ENCODE assay signal across 23 cellular contexts in genomic region chrX:124981420-124981819, GRCh38. TPM values are rescaled to one million over a fixed set of nuclear protein-coding genes. Genes with fewer than 3 reads are reported as not detected.
"Had no signal": no experiment of that assay in that cellular context is flagged by ENCODE, and none has a peak within 500 bp of the region (broad histone marks: within the 10 kb centered on the region; RNA-seq: fewer than 3 reads in every experiment).

No MANE protein-coding gene starts in this region.

- FAIRE-seq: endometrium, frontal cortex had no signal

- H3K36me3 ChIP-seq: heart left ventricle, neutrophil, spleen, tibial artery, upper lobe of left lung, uterus had no signal

- H3K4me3 ChIP-seq: heart left ventricle, psoas muscle, spleen, tibial artery, upper lobe of left lung, uterus had no signal

- H3K9me3 ChIP-seq: heart left ventricle, neutrophil, psoas muscle, spleen, tibial artery, upper lobe of left lung, uterus had no signal

- H3K27me3 ChIP-seq: heart left ventricle, neutrophil, spleen, tibial artery, upper lobe of left lung, uterus had no signal

- ATAC-seq: esophagus mucosa; heart left ventricle; left colon; naive thymus-derived CD4-positive, alpha-beta T cell; psoas muscle; sciatic nerve; stimulated activated memory B cell treated with anti-CD40 and anti-IgM and Interleukin-4, amounts not matched to agents 10 μg/mL and 1 μg/mL and 100 μg/mL, for 72 hours had no signal

- DNase-seq: effector memory CD4-positive, alpha-beta T cell; heart left ventricle; hippocampal formation; left colon; mammary epithelial cell; naive thymus-derived CD4-positive, alpha-beta T cell; psoas muscle; retina; spleen; stimulated activated CD4-positive, alpha-beta T cell treated with anti-CD3 and anti-CD28 coated beads, Interleukin-15, amount 100 ng/mL, for 24 hours; stimulated activated CD4-positive, alpha-beta T cell treated with anti-CD3 and anti-CD28 coated beads, Interleukin-1b, Interleukin-23, amount 100 ng/mL, for 48 hours; stimulated activated CD4-positive, alpha-beta T cell treated with anti-CD3 and anti-CD28 coated beads, Interleukin-4, amount 100 ng/mL, for 24 hours; tibial artery; upper lobe of left lung; uterus had no signal

- H3K4me1 ChIP-seq: heart left ventricle, psoas muscle, spleen, tibial artery, upper lobe of left lung, uterus had no signal

- H3K27ac ChIP-seq: heart left ventricle, neutrophil, psoas muscle, spleen, tibial artery, upper lobe of left lung, uterus had no signal

RNA-seq across cellular contexts. Expression of gene TENM1, which starts 17.8 kb away (rescaled TPM):
- total RNA-seq: glomerular endothelial cell, osteoblast had no signal
- polyA plus RNA-seq: mammary epithelial cell had no signal
